In genomic region chr9:16063241-16063591, GRCh38 we compare ENCODE assay signal across 16 cellular contexts.
"Had no signal": no experiment of that assay in that cellular context is flagged by ENCODE, and none has a peak within 500 bp of the region (broad histone marks: within the 10 kb centered on the region; RNA-seq: fewer than 3 reads in every experiment).

No MANE protein-coding gene starts in this region.

- H3K27me3 ChIP-seq: gastroesophageal sphincter, hepatocyte, right atrium auricular region had no signal

- H3K36me3 ChIP-seq: gastroesophageal sphincter, right atrium auricular region had no signal

- DNase-seq: activated CD4-positive, alpha-beta T cell treated with anti-CD3 and anti-CD28 coated beads for 4 hours; activated CD8-positive, alpha-beta memory T cell treated with anti-CD3 and anti-CD28 coated beads, Interleukin-2, amount 50 U/mL, for 4 hours; caudate nucleus; effector CD4-positive, alpha-beta T cell; midbrain; posterior cingulate gyrus; T-helper 9 cell; trophoblast cell had no signal

- H2AFZ ChIP-seq: hepatocyte had no signal

- H3K36me3 Mint-ChIP-seq: stimulated activated effector memory CD8-positive, alpha-beta T cell treated with anti-CD3 and anti-CD28 coated beads, Interleukin-12 subunit alpha, Interleukin-12 subunit beta, amount 100 ng/mL, for 72 hours had no signal

- H3K27me3 Mint-ChIP-seq: activated CD8-positive, alpha-beta T cell treated with anti-CD3 and anti-CD28 coated beads for 36 hours had no signal

- H3K9me3 ChIP-seq: gastroesophageal sphincter, right atrium auricular region had no signal

- H3K4me3 Mint-ChIP-seq: activated CD8-positive, alpha-beta T cell treated with anti-CD3 and anti-CD28 coated beads for 36 hours; activated T-cell treated with anti-CD3 and anti-CD28 coated beads, Interleukin-2, amount 50 U/mL, for 72 hours; stimulated activated effector memory CD8-positive, alpha-beta T cell treated with anti-CD3 and anti-CD28 coated beads, Interleukin-12 subunit alpha, Interleukin-12 subunit beta, amount 100 ng/mL, for 72 hours had no signal

- H3K79me2 ChIP-seq: hepatocyte had no signal

- H3K27ac Mint-ChIP-seq: activated CD8-positive, alpha-beta T cell treated with anti-CD3 and anti-CD28 coated beads for 36 hours; activated T-cell treated with anti-CD3 and anti-CD28 coated beads, Interleukin-2, amount 50 U/mL, for 72 hours; stimulated activated effector memory CD8-positive, alpha-beta T cell treated with anti-CD3 and anti-CD28 coated beads, Interleukin-12 subunit alpha, Interleukin-12 subunit beta, amount 100 ng/mL, for 72 hours had no signal

- H3K4me1 Mint-ChIP-seq: stimulated activated effector memory CD8-positive, alpha-beta T cell treated with anti-CD3 and anti-CD28 coated beads, Interleukin-12 subunit alpha, Interleukin-12 subunit beta, amount 100 ng/mL, for 72 hours had no signal

- H3K27ac ChIP-seq: coronary artery, gastroesophageal sphincter, hepatocyte, right atrium auricular region had no signal

- ATAC-seq: activated CD8-positive, alpha-beta T cell treated with anti-CD3 and anti-CD28 coated beads for 36 hours; gastroesophageal sphincter; stimulated activated effector memory CD8-positive, alpha-beta T cell treated with anti-CD3 and anti-CD28 coated beads, Interleukin-12 subunit alpha, Interleukin-12 subunit beta, amount 100 ng/mL, for 72 hours had no signal

- H3K4me3 ChIP-seq: coronary artery, gastroesophageal sphincter, hepatocyte, right atrium auricular region, smooth muscle cell had no signal

- H3K4me2 ChIP-seq: hepatocyte, smooth muscle cell had no signal

- H3K4me1 ChIP-seq: gastroesophageal sphincter, right atrium auricular region had no signal
